Comparison of ENCODE assay signal across 17 cellular contexts in the genomic region with DNA sequence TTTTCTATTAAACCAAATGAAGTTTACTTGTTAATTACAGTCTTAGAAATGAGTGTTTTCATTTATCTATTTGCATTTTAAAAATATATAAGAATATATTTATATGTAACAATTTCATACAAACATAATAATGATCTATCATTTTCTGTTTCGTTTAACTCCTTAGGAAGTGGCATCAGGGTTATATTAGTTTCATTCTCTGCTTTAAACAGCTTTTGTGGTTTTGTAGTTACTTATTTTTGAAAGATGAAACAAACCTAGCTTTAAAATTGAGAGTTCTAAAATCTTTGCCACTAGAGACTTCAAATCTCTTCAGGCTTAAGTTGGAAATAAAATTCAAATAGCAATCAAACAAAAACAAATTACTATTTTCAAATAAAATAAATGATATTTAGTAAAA.
DNase-seq lines count a peak whose midpoint lies in the region; ATAC-seq lines count a peak whose summit lies in the region.
"Had no signal": no experiment of that assay in that cellular context is flagged by ENCODE, and none has a peak within 500 bp of the region (broad histone marks: within the 10 kb centered on the region; RNA-seq: fewer than 3 reads in every experiment).

No MANE protein-coding gene starts in this region.

- peak; percentile 82 for ATAC-seq in GM18502 (IDR thresholded peaks at IDR 0.05; ENCODE audit: poor library complexity, unreplicated experiment)
- ATAC-seq in GM19467 (IDR thresholded peaks at IDR 0.05; ENCODE audit: unreplicated experiment), result peak; percentile 53
- peak; percentile 95 for ATAC-seq in HG02763 (IDR thresholded peaks at IDR 0.05; ENCODE audit: unreplicated experiment)
- peak; percentile 98 for ATAC-seq in HG03354 (IDR thresholded peaks at IDR 0.05; ENCODE audit: poor library complexity, severe bottlenecking, unreplicated experiment)
- ATAC-seq: left lobe of liver had no signal

- DNase-seq in NCI-H146 treated with DMSO at 0.1 percent for 48 hours (lab: John Stamatoyannopoulos, UW; ENCODE audit: unreplicated experiment) (no peak), NCI-H748 treated with DMSO at 0.1 percent for 48 hours (lab: John Stamatoyannopoulos, UW) (no peak), HK-2 (ENCODE audit: unreplicated experiment) (no peak), medulla oblongata (ENCODE audit: extremely low spot score) (no peak)
- DNase-seq: activated effector memory CD4-positive, alpha-beta T cell treated with Interleukin-2 at 50 U/mL for 16 hours; hippocampal formation; KBM-7; naive B cell; NCI-H1417; NCI-H446; OCI-M1; testis had no signal
